19 cellular contexts compared by ENCODE assay signal in the genomic region with DNA sequence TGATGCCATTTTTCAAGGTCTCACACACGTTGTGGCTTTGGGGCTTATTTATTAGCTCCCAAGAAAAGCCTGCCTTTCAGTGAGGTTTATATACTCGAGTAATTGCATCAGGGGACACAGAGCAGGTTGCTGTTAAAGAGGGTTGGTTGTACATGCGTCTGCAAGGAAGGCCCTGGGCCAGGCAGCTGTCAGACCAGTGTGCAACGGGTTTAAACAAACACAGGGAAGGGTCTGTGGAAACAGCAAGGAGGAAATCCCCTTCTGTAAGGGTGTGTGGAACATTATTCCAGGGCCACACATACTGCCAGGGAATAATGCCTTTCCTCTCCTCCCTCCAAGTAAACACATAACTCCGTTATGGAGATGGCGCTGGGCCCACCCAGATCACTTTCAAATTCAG. TPM values are rescaled to one million over a fixed set of nuclear protein-coding genes. Genes with fewer than 3 reads are reported as not detected.
DNase-seq lines count a peak whose midpoint lies in the region; ATAC-seq and TF ChIP-seq lines count a peak whose summit lies in the region.
"Had no signal": no experiment of that assay in that cellular context is flagged by ENCODE, and none has a peak within 500 bp of the region (broad histone marks: within the 10 kb centered on the region; RNA-seq: fewer than 3 reads in every experiment).

No MANE protein-coding gene starts in this region.

- H3K27ac ChIP-seq in SJCRH30, result no peak overlapping the region
- H3K27ac ChIP-seq in stomach, result peak overlapping the region in 4 of 5 donors; percentile 86 to 96 (median 92)
- H3K27ac ChIP-seq: 22Rv1 had no signal

- WGBS in stomach, 5 donors, result 21 to 31% (median 29%) methylated on average over 6 of the region's 6 CpGs

- H3K27me3 ChIP-seq in SJCRH30 (peaks cover 24% of the 10 kb centered on the region), stomach (peaks cover 0 to 80% (median 17%) of the 10 kb centered on the region in 3 donors), H7 (ENCODE audit: control insufficient read depth, insufficient read depth, low read length) (peaks cover 21% of the 10 kb centered on the region)

- TF ChIP-seq POLR2A in stomach (IDR thresholded peaks at IDR 0.05), result no peak

- peaks cover 2% of the 10 kb centered on the region for H3K9me3 Mint-ChIP-seq in mesothelial cell of epicardium
- H3K9me3 Mint-ChIP-seq in activated CD8-positive, alpha-beta T cell treated with anti-CD3 and anti-CD28 coated beads for 36 hours, result peaks cover 4% of the 10 kb centered on the region
- H3K9me3 Mint-ChIP-seq: stimulated activated effector memory CD8-positive, alpha-beta T cell treated with anti-CD3 and anti-CD28 coated beads, Interleukin-12 subunit alpha, Interleukin-12 subunit beta, amount 100 ng/mL, for 72 hours had no signal

- intact Hi-C loops in stomach (cut with DNase I; ENCODE audit: low total_unique reads), result no loop called here
- intact Hi-C loops in activated CD8-positive, alpha-beta T cell treated with anti-CD3 and anti-CD28 coated beads for 36 hours (cut with micrococcal nuclease), result no loop called here

- peak; percentile 64 for TF ChIP-seq EP300 in stomach (IDR thresholded peaks at IDR 0.05)

- H3K4me3 Mint-ChIP-seq in mesothelial cell of epicardium, result no peak overlapping the region
- no peak overlapping the region for H3K4me3 Mint-ChIP-seq in activated CD8-positive, alpha-beta T cell treated with anti-CD3 and anti-CD28 coated beads for 36 hours
- H3K4me3 Mint-ChIP-seq: stimulated activated effector memory CD8-positive, alpha-beta T cell treated with anti-CD3 and anti-CD28 coated beads, Interleukin-12 subunit alpha, Interleukin-12 subunit beta, amount 100 ng/mL, for 72 hours had no signal

- no peak for TF ChIP-seq CTCF in mesothelial cell of epicardium (IDR thresholded peaks at IDR 0.05; ENCODE audit: unreplicated experiment)
- no peak for TF ChIP-seq CTCF in stomach (IDR thresholded peaks at IDR 0.05)
- TF ChIP-seq CTCF in activated CD8-positive, alpha-beta T cell treated with anti-CD3 and anti-CD28 coated beads for 36 hours (IDR thresholded peaks at IDR 0.05), result no peak

- H3K36me3 ChIP-seq in SJCRH30, result no peaks in the 10 kb centered on the region
- no peaks in the 10 kb centered on the region for H3K36me3 ChIP-seq in stomach
- H3K36me3 ChIP-seq in H7 (replicated peaks; ENCODE audit: control insufficient read depth, insufficient read depth, low read length), result no peaks in the 10 kb centered on the region
- H3K36me3 ChIP-seq: upper lobe of left lung had no signal

- no peak overlapping the region for H3K4me3 ChIP-seq in SJCRH30
- H3K4me3 ChIP-seq in stomach, result no peak overlapping the region
- no peak overlapping the region for H3K4me3 ChIP-seq in H7 (ENCODE audit: insufficient read depth, low read depth, low read length)

- H3K9me3 ChIP-seq in SJCRH30 (replicated peaks) (no peaks in the 10 kb centered on the region), stomach (peaks cover 0 to 3% (median 0%) of the 10 kb centered on the region in 4 donors)
- H3K9me3 ChIP-seq: SK-N-SH had no signal

- DNase-seq in DMS 273 (lab: John Stamatoyannopoulos, UW; ENCODE audit: unreplicated experiment), result peak; percentile 1
- no peak for DNase-seq in DMS 273 treated with DMSO at 0.1 percent for 48 hours (lab: John Stamatoyannopoulos, UW)
- peak; percentile 16 to 43 for DNase-seq in SJCRH30
- DNase-seq in mesothelial cell of epicardium (ENCODE audit: low spot score in 2 of 2, unreplicated experiment in 2 of 2), result no peak
- DNase-seq in stomach, result no peak
- no peak for DNase-seq in activated CD8-positive, alpha-beta T cell treated with anti-CD3 and anti-CD28 coated beads for 36 hours
- DNase-seq in H7, result no peak
- DNase-seq: activated CD4-positive, CD25-positive, alpha-beta regulatory T cell treated with anti-CD3 and anti-CD28 coated beads, Interleukin-2, amount 50 U/mL, for 72 hours; dorsolateral prefrontal cortex; islet precursor cell; NCI-H1694 treated with DMSO at 0.1 percent for 48 hours; NCI-H446 treated with DMSO at 0.1 percent for 48 hours; PC-3; SK-N-SH; T1000 had no signal

- H3K4me1 ChIP-seq in SJCRH30 (no peaks in the 10 kb centered on the region), stomach (peaks cover 19 to 61% (median 48%) of the 10 kb centered on the region in 4 donors)

- POLR2A ChIA-PET in activated CD8-positive, alpha-beta T cell treated with anti-CD3 and anti-CD28 coated beads for 36 hours (lab: Charles Lee), result no interaction called here

- CTCF ChIA-PET in activated CD8-positive, alpha-beta T cell treated with anti-CD3 and anti-CD28 coated beads for 36 hours (lab: Charles Lee), result no interaction called here

- no peaks in the 10 kb centered on the region for H3K36me3 Mint-ChIP-seq in mesothelial cell of epicardium
- no peaks in the 10 kb centered on the region for H3K36me3 Mint-ChIP-seq in activated CD8-positive, alpha-beta T cell treated with anti-CD3 and anti-CD28 coated beads for 36 hours (ENCODE audit: low read depth)
- H3K36me3 Mint-ChIP-seq: stimulated activated effector memory CD8-positive, alpha-beta T cell treated with anti-CD3 and anti-CD28 coated beads, Interleukin-12 subunit alpha, Interleukin-12 subunit beta, amount 100 ng/mL, for 72 hours had no signal

- H3K4me1 Mint-ChIP-seq in mesothelial cell of epicardium, result peaks cover 31% of the 10 kb centered on the region
- peaks cover 3% of the 10 kb centered on the region for H3K4me1 Mint-ChIP-seq in activated CD8-positive, alpha-beta T cell treated with anti-CD3 and anti-CD28 coated beads for 36 hours (ENCODE audit: low read depth)

- no peak for ATAC-seq in GM19452 (IDR thresholded peaks at IDR 0.05; ENCODE audit: unreplicated experiment)
- ATAC-seq in activated CD8-positive, alpha-beta T cell treated with anti-CD3 and anti-CD28 coated beads for 36 hours, result no peak
- ATAC-seq: PC-3; stimulated activated effector memory CD8-positive, alpha-beta T cell treated with anti-CD3 and anti-CD28 coated beads, Interleukin-12 subunit alpha, Interleukin-12 subunit beta, amount 100 ng/mL, for 72 hours had no signal

- H3K27me3 Mint-ChIP-seq in mesothelial cell of epicardium (ENCODE audit: low read depth), result peaks cover 34% of the 10 kb centered on the region
- peaks cover 44% of the 10 kb centered on the region for H3K27me3 Mint-ChIP-seq in activated CD8-positive, alpha-beta T cell treated with anti-CD3 and anti-CD28 coated beads for 36 hours

- H3K27ac Mint-ChIP-seq in mesothelial cell of epicardium, result peak overlapping the region; percentile 96
- H3K27ac Mint-ChIP-seq in activated CD8-positive, alpha-beta T cell treated with anti-CD3 and anti-CD28 coated beads for 36 hours, result no peak overlapping the region
- H3K27ac Mint-ChIP-seq: stimulated activated effector memory CD8-positive, alpha-beta T cell treated with anti-CD3 and anti-CD28 coated beads, Interleukin-12 subunit alpha, Interleukin-12 subunit beta, amount 100 ng/mL, for 72 hours had no signal

RNA-seq across cellular contexts. Expression of gene CHST15, which starts 1.7 kb away (rescaled TPM):
- total RNA-seq in SJCRH30 (2014; rRNA removed; shearing (Covaris generic)), result 2.2 and 2.8 TPM in 2 replicates
- total RNA-seq in mesothelial cell of epicardium (34.5 to 39.4 TPM (median 35.9 TPM) in 3 replicates), stomach (10 to 100 TPM in 4 of 5 donors, 1 to 10 TPM in 1; 2.6 to 30.4 (median 22.8) TPM)
- polyA plus RNA-seq in stomach, result 1 to 10 TPM; 5.2 to 7.3 (median 5.7) TPM
- total RNA-seq in activated CD8-positive, alpha-beta T cell treated with anti-CD3 and anti-CD28 coated beads for 36 hours, result under 1 TPM; 0.36 to 0.81 TPM
- 15.7 and 18.4 TPM in 2 replicates for total RNA-seq in H7 (2014; rRNA removed; shearing (Covaris generic))

Comparison
In these comparisons a context has a peak if more than half of its experiments do, and no peak if none do; other contexts are left out.
1. DNase-seq: peak in DMS 273 (single experiment) and SJCRH30 (2 of 2); none in DMS 273 treated with DMSO at 0.1 percent for 48 hours (single experiment), mesothelial cell of epicardium (0 of 2), stomach (single experiment), activated CD8-positive, alpha-beta T cell treated with anti-CD3 and anti-CD28 coated beads for 36 hours (single experiment) and H7 (single experiment).